ENCODE assay signal across 2 cellular contexts in genomic region chr5:109258755-109259154, GRCh38.
TF ChIP-seq lines count a peak whose summit lies in the region.

No MANE protein-coding gene starts in this region.

TF ChIP-seq in GM23338, 12 proteins besides CTCF, POLR2A, EP300 and RAD21 (continued from another document):
- no peak for TF ChIP-seq ETS1 (IDR thresholded peaks at IDR 0.05)
- TF ChIP-seq CREB1 (CRISPR knock-in tag; IDR thresholded peaks at IDR 0.05; ENCODE audit: low read depth) = no peak
- TF ChIP-seq ZNF331 (CRISPR knock-in tag; IDR thresholded peaks at IDR 0.05; ENCODE audit: low read depth) = no peak
- no peak for TF ChIP-seq EZH2 (IDR thresholded peaks at IDR 0.05; ENCODE audit: low read depth, unreplicated experiment)
- no peak for TF ChIP-seq ZNF462 (CRISPR knock-in tag; IDR thresholded peaks at IDR 0.05)
- no peak for TF ChIP-seq REST (IDR thresholded peaks at IDR 0.05; ENCODE audit: unreplicated experiment)
- TF ChIP-seq ZNF114 (CRISPR knock-in tag; IDR thresholded peaks at IDR 0.05) = no peak
- TF ChIP-seq POLR2AphosphoS5 (IDR thresholded peaks at IDR 0.05; ENCODE audit: low read depth) = no peak
- no peak for TF ChIP-seq NANOG (IDR thresholded peaks at IDR 0.05; ENCODE audit: borderline replicate concordance)
TF ChIP-seq in GM23338: peak in this region for 0.

TF ChIP-seq in H1, 55 proteins besides CTCF, POLR2A, EP300 and RAD21 (continued from another document):
- TF ChIP-seq KDM1A (IDR thresholded peaks at IDR 0.05; ENCODE audit: borderline replicate concordance, low read length) (no peak), YY1 (IDR thresholded peaks at IDR 0.05; ENCODE audit: low read depth, low read length) (no peak), SIN3A (conservative IDR thresholded peaks at IDR 0.05 in 1 of 2, IDR thresholded peaks at IDR 0.05 in 1 of 2; ENCODE audit: low read depth in 1 of 2, low read length in 2 of 2) (no peak), TEAD4 (IDR thresholded peaks at IDR 0.05; ENCODE audit: low read depth, low read length) (no peak), CHD1 (IDR thresholded peaks at IDR 0.05; ENCODE audit: low read depth, low read length) (no peak), RBBP5 (IDR thresholded peaks at IDR 0.05; ENCODE audit: borderline replicate concordance, low read depth, low read length) (no peak), EGR1 (IDR thresholded peaks at IDR 0.05; ENCODE audit: borderline replicate concordance, low read depth, low read length) (no peak)
